10 cellular contexts compared by ENCODE assay signal in genomic region chr3:49027634-49028033, GRCh38. TPM values are rescaled to one million over a fixed set of nuclear protein-coding genes. Genes with fewer than 3 reads are reported as not detected.
A peak's percentile ranks its signal among the peaks of the same experiment; 100 is the strongest.
DNase-seq lines count a peak whose midpoint lies in the region; ATAC-seq and TF ChIP-seq lines count a peak whose summit lies in the region.
"Had no signal": no experiment of that assay in that cellular context is flagged by ENCODE, and none has a peak within 500 bp of the region (broad histone marks: within the 10 kb centered on the region; RNA-seq: fewer than 3 reads in every experiment).

No MANE protein-coding gene starts in this region.

- POLR2A ChIA-PET in CD4-positive, alpha-beta memory T cell (lab: Charles Lee; ENCODE audit: partially characterized antibody): interaction anchor here (0.6 to 17.6 kb wide), 3 partner anchors 12 to 36 kb away, joined by 4 to 629 read pairs (median 377); partner anchors contain the start of genes DALRD3, P4HTM and WDR6
- POLR2A ChIA-PET in IMR-90 (lab: Charles Lee; ENCODE audit: unreplicated experiment): no interaction called here

- H3K4me1 Mint-ChIP-seq in CD4-positive, alpha-beta memory T cell: peaks cover 21 to 65% (median 30%) of the 10 kb centered on the region in 4 donors
- peaks cover 53% of the 10 kb centered on the region for H3K4me1 Mint-ChIP-seq in nephron progenitor cell

- peaks cover 16% of the 10 kb centered on the region for H4K20me1 ChIP-seq in IMR-90 (ENCODE audit: insufficient read depth, low read length)

- no peak for DNase-seq in CD4-positive, alpha-beta memory T cell
- DNase-seq in IMR-90: no peak
- DNase-seq in ascending aorta (ENCODE audit: low spot score in 2 of 2): no peak
- DNase-seq in nephron progenitor cell: no peak
- DNase-seq in WERI-Rb-1: no peak
- no peak for DNase-seq in activated effector memory CD4-positive, alpha-beta T cell treated with Interleukin-2 at 50 U/mL for 16 hours
- DNase-seq in NCI-H2081 treated with DMSO at 0.1 percent for 48 hours (lab: John Stamatoyannopoulos, UW): no peak
- DNase-seq: cerebellar nuclear complex, hypothalamus had no signal

- 0 out of 2 replicates have a peak overlapping the region, but pooled peaks have one; percentile 20 for H3K23ac ChIP-seq in IMR-90 (ENCODE audit: low read depth, low read length)

- H2BK15ac ChIP-seq in IMR-90 (ENCODE audit: low read depth, low read length): no peak overlapping the region

- H2AK5ac ChIP-seq in IMR-90 (ENCODE audit: low read depth, low read length): peak overlapping the region; percentile 12

- peak overlapping the region; percentile 94 to 100 (median 99) for H3K27ac Mint-ChIP-seq in CD4-positive, alpha-beta memory T cell
- no peak overlapping the region for H3K27ac Mint-ChIP-seq in nephron progenitor cell

- H3K27me3 Mint-ChIP-seq in CD4-positive, alpha-beta memory T cell: no peaks in the 10 kb centered on the region
- no peaks in the 10 kb centered on the region for H3K27me3 Mint-ChIP-seq in nephron progenitor cell (ENCODE audit: low read depth, poor library complexity)

- peaks cover 32% of the 10 kb centered on the region for H3K4me1 ChIP-seq in CD4-positive, alpha-beta memory T cell (ENCODE audit: insufficient read depth, low read length)
- H3K4me1 ChIP-seq in IMR-90 (ENCODE audit: control insufficient read depth, insufficient read depth, low read length) (peaks cover 5% of the 10 kb centered on the region), ascending aorta (peaks cover 6 to 13% of the 10 kb centered on the region in 2 donors)

- H3K79me1 ChIP-seq in IMR-90 (ENCODE audit: low read depth in 1 of 2, low read length in 2 of 2): peaks cover 33 to 69% of the 10 kb centered on the region in 2 experiments

- H4K8ac ChIP-seq in IMR-90 (ENCODE audit: low read depth in 2 of 2, low read length in 2 of 2): peak overlapping the region in 1 of 2 experiments; percentile 6; a peak in 1 of 4 replicates

- peak overlapping the region; percentile 11 for H2AK9ac ChIP-seq in IMR-90 (replicated peaks; ENCODE audit: low read depth, low read length, poor library complexity)

- no peaks in the 10 kb centered on the region for H3K27me3 ChIP-seq in CD4-positive, alpha-beta memory T cell (ENCODE audit: insufficient read depth, low read length)
- H3K27me3 ChIP-seq in IMR-90 (ENCODE audit: control insufficient read depth, insufficient read depth, low read length) (no peaks in the 10 kb centered on the region), ascending aorta (no peaks in the 10 kb centered on the region), WERI-Rb-1 (ENCODE audit: insufficient read depth, low read depth, severe bottlenecking) (no peaks in the 10 kb centered on the region)

- H3K4me3 ChIP-seq in CD4-positive, alpha-beta memory T cell (ENCODE audit: low read length in 2 of 2): no peak overlapping the region
- no peak overlapping the region for H3K4me3 ChIP-seq in IMR-90 (ENCODE audit: insufficient read depth, low read depth, low read length)
- H3K4me3 ChIP-seq in ascending aorta: no peak overlapping the region
- H3K4me3 ChIP-seq in WERI-Rb-1 (ENCODE audit: low read depth, low read length): no peak overlapping the region

- intact Hi-C loops in CD4-positive, alpha-beta memory T cell (cut with micrococcal nuclease): loop anchor here (2.0 to 10.0 kb wide), 3 partner anchors 65 to 317 kb away; partner anchors contain the start of gene USP4
- intact Hi-C loops in IMR-90 (cut with micrococcal nuclease): no loop called here
- intact Hi-C loops in ascending aorta (cut with DNase I): loop anchor here (2.0 kb wide), 1 partner anchor 65 kb away; no protein-coding TSS in a partner anchor

- no peak overlapping the region for H3K14ac ChIP-seq in IMR-90 (replicated peaks; ENCODE audit: low read depth, low read length)

- no peak overlapping the region for H4K91ac ChIP-seq in IMR-90 (ENCODE audit: insufficient read depth, low read depth, low read length)

- peaks cover 0 to 4% (median 0%) of the 10 kb centered on the region in 8 donors for H3K9me3 Mint-ChIP-seq in CD4-positive, alpha-beta memory T cell
- H3K9me3 Mint-ChIP-seq in nephron progenitor cell: no peaks in the 10 kb centered on the region

- TF ChIP-seq POLR2A in IMR-90 (IDR thresholded peaks at IDR 0.05; ENCODE audit: low read depth, low read length): no peak

- no peak overlapping the region for H3K4me2 ChIP-seq in IMR-90 (ENCODE audit: low read depth, low read length)

- H2BK120ac ChIP-seq in IMR-90 (ENCODE audit: low read depth, low read length): no peak overlapping the region

- H4K5ac ChIP-seq in IMR-90 (ENCODE audit: low read depth, low read length): no peak overlapping the region

- no peak for TF ChIP-seq CTCF in IMR-90 (conservative IDR thresholded peaks at IDR 0.05; ENCODE audit: low read depth, low read length)
- no peak for TF ChIP-seq CTCF in ascending aorta (IDR thresholded peaks at IDR 0.05)
- no peak for TF ChIP-seq CTCF in nephron progenitor cell (IDR thresholded peaks at IDR 0.05)
- TF ChIP-seq CTCF in WERI-Rb-1 (IDR thresholded peaks at IDR 0.05; ENCODE audit: low read depth, low read length): no peak

- H3K36me3 Mint-ChIP-seq in CD4-positive, alpha-beta memory T cell: peaks cover 35 to 66% of the 10 kb centered on the region in 2 donors
- H3K36me3 Mint-ChIP-seq in nephron progenitor cell (ENCODE audit: low read depth): peaks cover 53% of the 10 kb centered on the region

- peak overlapping the region; percentile 93 for H3K27ac ChIP-seq in CD4-positive, alpha-beta memory T cell (ENCODE audit: low read depth, low read length)
- H3K27ac ChIP-seq in IMR-90 (ENCODE audit: insufficient read depth, low read length) (no peak overlapping the region), ascending aorta (peak overlapping the region; percentile 92 to 96), WERI-Rb-1 (no peak overlapping the region; the same call in 1 of the 2 replicates)

- H3K36me3 ChIP-seq in CD4-positive, alpha-beta memory T cell (ENCODE audit: insufficient read depth, low read length): peaks cover 53% of the 10 kb centered on the region
- H3K36me3 ChIP-seq in IMR-90 (ENCODE audit: control insufficient read depth, insufficient read depth, low read length) (peaks cover 59% of the 10 kb centered on the region), ascending aorta (peaks cover 41 to 66% of the 10 kb centered on the region in 2 donors), WERI-Rb-1 (peaks cover 83% of the 10 kb centered on the region)

- no peak overlapping the region for H3K18ac ChIP-seq in IMR-90 (ENCODE audit: low read depth, low read length)

- H2BK5ac ChIP-seq in IMR-90 (ENCODE audit: low read depth, low read length, poor library complexity, severe bottlenecking): no peak overlapping the region

- H3K9me1 ChIP-seq in IMR-90 (ENCODE audit: insufficient read depth, low read length): peaks cover 32% of the 10 kb centered on the region

- BruUV-seq in IMR-90 (replicated peaks; lab: Mats Ljungman, UMichigan): no TSS peak

- H3K4me3 Mint-ChIP-seq in CD4-positive, alpha-beta memory T cell: no peak overlapping the region
- H3K4me3 Mint-ChIP-seq in nephron progenitor cell: peak overlapping the region; percentile 95

- no peak overlapping the region for H2AFZ ChIP-seq in IMR-90 (replicated peaks; ENCODE audit: low read length, poor library complexity)

- no peak overlapping the region for H3K4ac ChIP-seq in IMR-90 (ENCODE audit: low read depth, low read length)

- ATAC-seq in IMR-90 (ENCODE audit: low read depth) (no peak), GM21717 (IDR thresholded peaks at IDR 0.05; ENCODE audit: unreplicated experiment) (no peak)

- H3K9me3 ChIP-seq in CD4-positive, alpha-beta memory T cell (ENCODE audit: control insufficient read depth in 1 of 2, low read length in 2 of 2): no peaks in the 10 kb centered on the region
- no peaks in the 10 kb centered on the region for H3K9me3 ChIP-seq in IMR-90 (ENCODE audit: control insufficient read depth, insufficient read depth, low read length)
- no peaks in the 10 kb centered on the region for H3K9me3 ChIP-seq in ascending aorta
- no peaks in the 10 kb centered on the region for H3K9me3 ChIP-seq in WERI-Rb-1 (ENCODE audit: severe bottlenecking)

- 100% methylated on average over 3 of the region's 9 CpGs; no CpG with 5 or more reads in 1 of the 2 experiments for WGBS in IMR-90 (ENCODE audit: extremely low coverage in 2 of 2, insufficient read length in 1 of 2), 2 experiments

- dilution Hi-C loops in IMR-90 (cut with HindIII; ENCODE audit: low sequenced_read_pairs, unreplicated experiment): no loop called here

- no peak overlapping the region for H2BK20ac ChIP-seq in IMR-90 (ENCODE audit: low read depth, low read length)

- H3K9ac ChIP-seq in IMR-90 (ENCODE audit: low read depth, low read length): no peak overlapping the region

- in situ Hi-C loops in IMR-90 (cut with MboI; ENCODE audit: low sequenced_read_pairs): no loop called here

- CTCF ChIA-PET in CD4-positive, alpha-beta memory T cell (lab: Charles Lee; ENCODE audit: partially characterized antibody): interaction anchor here (4.1 kb wide), 1 partner anchor 39 kb away, joined by 61 read pairs; the partner anchor contains the start of gene P4HTM
- CTCF ChIA-PET in IMR-90 (lab: Yijun Ruan, JAX): no interaction called here

- no peak overlapping the region for H3K56ac ChIP-seq in IMR-90 (ENCODE audit: extremely low read depth, insufficient read depth, low read length)

- TF ChIP-seq RAD21 in IMR-90 (IDR thresholded peaks at IDR 0.05; ENCODE audit: low read length): no peak

RNA-seq across cellular contexts. Expression of gene IMPDH2, which starts 1.6 kb away (rescaled TPM):
- total RNA-seq in CD4-positive, alpha-beta memory T cell: 10 to 100 TPM; 87.5 to 89.6 TPM
- polyA plus RNA-seq in CD4-positive, alpha-beta memory T cell: 10 to 100 TPM; 82.9 to 87.5 TPM
- total RNA-seq in IMR-90 (2012; rRNA removed) (268 and 296 TPM in 2 replicates), ascending aorta (101 TPM)
- polyA plus RNA-seq in IMR-90 (2012; rRNA removed): 190 and 194 TPM in 2 replicates
- polyA plus RNA-seq in IMR-90 (2012; cell fraction: cytosol; rRNA removed): 126 and 176 TPM in 2 replicates
- 254 and 364 TPM in 2 replicates for polyA plus RNA-seq in IMR-90 (2012; cell fraction: nucleus; rRNA removed; ENCODE audit: low replicate concordance)

RNA-seq across cellular contexts. Expression of gene NDUFAF3, which starts 5.7 kb away (rescaled TPM):
- total RNA-seq in CD4-positive, alpha-beta memory T cell: 10 to 100 TPM; 77.9 to 85.7 TPM
- polyA plus RNA-seq in CD4-positive, alpha-beta memory T cell: 100 to 1,000 TPM; 145 to 169 TPM
- total RNA-seq in IMR-90 (2012; rRNA removed) (26.5 and 43.3 TPM in 2 replicates), ascending aorta (200 TPM)
- polyA plus RNA-seq in IMR-90 (2012; rRNA removed): 112 and 137 TPM in 2 replicates
- polyA plus RNA-seq in IMR-90 (2012; cell fraction: cytosol; rRNA removed): 38.6 and 96.1 TPM in 2 replicates
- polyA plus RNA-seq in IMR-90 (2012; cell fraction: nucleus; rRNA removed; ENCODE audit: low replicate concordance): 22.8 and 47.7 TPM in 2 replicates

RNA-seq across cellular contexts. Expression of gene DALRD3, which starts 9.3 kb away (rescaled TPM):
- 10 to 100 TPM; 31.2 to 32.8 TPM for total RNA-seq in CD4-positive, alpha-beta memory T cell
- 10 to 100 TPM; 32.2 to 41.3 TPM for polyA plus RNA-seq in CD4-positive, alpha-beta memory T cell
- total RNA-seq in IMR-90 (2012; rRNA removed) (27.8 and 28.3 TPM in 2 replicates), ascending aorta (73.1 TPM)
- polyA plus RNA-seq in IMR-90 (2012; rRNA removed): 42.2 and 43.5 TPM in 2 replicates
- 33.8 and 36.4 TPM in 2 replicates for polyA plus RNA-seq in IMR-90 (2012; cell fraction: cytosol; rRNA removed)
- polyA plus RNA-seq in IMR-90 (2012; cell fraction: nucleus; rRNA removed; ENCODE audit: low replicate concordance): 116 and 195 TPM in 2 replicates

RNA-seq across cellular contexts. Expression of gene WDR6, which starts 20.4 kb away (rescaled TPM):
- 100 to 1,000 TPM; 287 to 295 TPM for total RNA-seq in CD4-positive, alpha-beta memory T cell
- polyA plus RNA-seq in CD4-positive, alpha-beta memory T cell: 100 to 1,000 TPM; 105 to 143 TPM
- 55.8 and 60.9 TPM in 2 replicates for total RNA-seq in IMR-90 (2012; rRNA removed)
- polyA plus RNA-seq in IMR-90 (2012; rRNA removed): 160 and 172 TPM in 2 replicates
- 97.3 and 121 TPM in 2 replicates for polyA plus RNA-seq in IMR-90 (2012; cell fraction: cytosol; rRNA removed)
- polyA plus RNA-seq in IMR-90 (2012; cell fraction: nucleus; rRNA removed; ENCODE audit: low replicate concordance): 1,034 and 1,622 TPM in 2 replicates
- 115 TPM for total RNA-seq in ascending aorta

RNA-seq across cellular contexts. Expression of gene P4HTM, which starts 37.6 kb away (rescaled TPM):
- total RNA-seq in CD4-positive, alpha-beta memory T cell: 10 to 100 TPM; 79.3 to 87.3 TPM
- 10 to 100 TPM; 29.7 to 32.8 TPM for polyA plus RNA-seq in CD4-positive, alpha-beta memory T cell
- total RNA-seq in IMR-90 (2012; rRNA removed) (10.4 and 11.1 TPM in 2 replicates), ascending aorta (71.9 TPM)
- 26.1 and 29.7 TPM in 2 replicates for polyA plus RNA-seq in IMR-90 (2012; rRNA removed)
- polyA plus RNA-seq in IMR-90 (2012; cell fraction: cytosol; rRNA removed): 18.8 and 34.8 TPM in 2 replicates
- 99.3 and 171 TPM in 2 replicates for polyA plus RNA-seq in IMR-90 (2012; cell fraction: nucleus; rRNA removed; ENCODE audit: low replicate concordance)

Comparison
In these comparisons a context has a peak if more than half of its experiments do, and no peak if none do; other contexts are left out.
1. H3K27ac ChIP-seq: peak in CD4-positive, alpha-beta memory T cell (single experiment) and ascending aorta (2 of 2); none in IMR-90 (single experiment) and WERI-Rb-1 (single experiment).